In genomic region chr4:123856689-123857545, GRCh38 we compare ENCODE assay signal across 1 cellular context.
TF ChIP-seq lines count a peak whose summit lies in the region.

No MANE protein-coding gene starts in this region.

TF ChIP-seq in HepG2, 621 proteins besides CTCF, POLR2A, EP300 and RAD21 (continued from another document and continues in another):
- TF ChIP-seq ZNF691 (CRISPR knock-in tag; IDR thresholded peaks at IDR 0.05; ENCODE audit: borderline replicate concordance, low read depth) = no peak
- peak; percentile 96 for TF ChIP-seq ELF3 (CRISPR knock-in tag; IDR thresholded peaks at IDR 0.05)
- 0 out of 2 replicates have a peak, but pooled peaks have one; percentile 25 for TF ChIP-seq RFXAP (CRISPR knock-in tag; IDR thresholded peaks at IDR 0.05; ENCODE audit: borderline replicate concordance)
- no peak for TF ChIP-seq U2AF1 (optimal IDR thresholded peaks at IDR 0.05; ENCODE audit: low read depth, low read length)
- TF ChIP-seq HINFP (CRISPR knock-in tag; IDR thresholded peaks at IDR 0.05; ENCODE audit: low read depth) = no peak
- no peak for TF ChIP-seq NR2F1 (CRISPR knock-in tag; IDR thresholded peaks at IDR 0.05)
- peak; percentile 51 for TF ChIP-seq ZFY (CRISPR knock-in tag; IDR thresholded peaks at IDR 0.05)
- peak; percentile 68 for TF ChIP-seq MAX (IDR thresholded peaks at IDR 0.05)
- TF ChIP-seq PBX3 (CRISPR knock-in tag; IDR thresholded peaks at IDR 0.05; ENCODE audit: borderline replicate concordance) = no peak
- TF ChIP-seq ARID3A (IDR thresholded peaks at IDR 0.05; ENCODE audit: low read depth, low read length) = peak; percentile 67
- TF ChIP-seq ZNF503 (CRISPR knock-in tag; IDR thresholded peaks at IDR 0.05) = peak; percentile 88
- TF ChIP-seq PBX2 (CRISPR knock-in tag; IDR thresholded peaks at IDR 0.05) = no peak
- TF ChIP-seq ZSCAN5A (CRISPR knock-in tag; IDR thresholded peaks at IDR 0.05; ENCODE audit: borderline replicate concordance) = no peak
- TF ChIP-seq THAP7 (CRISPR knock-in tag; IDR thresholded peaks at IDR 0.05) = no peak
- no peak for TF ChIP-seq ZNF234 (CRISPR knock-in tag; conservative IDR thresholded peaks at IDR 0.05)
- no peak for TF ChIP-seq SMARCC2 (IDR thresholded peaks at IDR 0.05)
- TF ChIP-seq NFKB2 (CRISPR knock-in tag; IDR thresholded peaks at IDR 0.05; ENCODE audit: borderline replicate concordance) = no peak
- no peak for TF ChIP-seq SNAPC2 (CRISPR knock-in tag; IDR thresholded peaks at IDR 0.05)
- no peak for TF ChIP-seq ZKSCAN5 (CRISPR knock-in tag; IDR thresholded peaks at IDR 0.05)
- TF ChIP-seq WIZ (CRISPR knock-in tag; IDR thresholded peaks at IDR 0.05) = no peak; the same call in 1 of the 2 replicates
- TF ChIP-seq SOX5 (CRISPR knock-in tag; IDR thresholded peaks at IDR 0.05; ENCODE audit: borderline replicate concordance) = peak; percentile 81
- TF ChIP-seq ZNF180 (CRISPR knock-in tag; IDR thresholded peaks at IDR 0.05; ENCODE audit: borderline replicate concordance, low read depth) = no peak
- TF ChIP-seq RFX5 (IDR thresholded peaks at IDR 0.05; ENCODE audit: low read depth, low read length) = no peak
- no peak for TF ChIP-seq HIC2 (CRISPR knock-in tag; IDR thresholded peaks at IDR 0.05; ENCODE audit: low read depth)
- TF ChIP-seq ZNF251 (CRISPR knock-in tag; IDR thresholded peaks at IDR 0.05) = no peak
- TF ChIP-seq TFE3 (CRISPR knock-in tag; IDR thresholded peaks at IDR 0.05) = peak; percentile 60
- peak; percentile 20; the same call in 1 of the 2 replicates for TF ChIP-seq SIX4 (CRISPR knock-in tag; IDR thresholded peaks at IDR 0.05)
- TF ChIP-seq ZNF550 (CRISPR knock-in tag; IDR thresholded peaks at IDR 0.05; ENCODE audit: borderline replicate concordance) = no peak
- TF ChIP-seq TIGD3 (CRISPR knock-in tag; IDR thresholded peaks at IDR 0.05; ENCODE audit: borderline replicate concordance) = no peak
- TF ChIP-seq ZNF674 (CRISPR knock-in tag; IDR thresholded peaks at IDR 0.05; ENCODE audit: low read depth) = no peak
- no peak for TF ChIP-seq ZNF777 (CRISPR knock-in tag; IDR thresholded peaks at IDR 0.05)
- no peak for TF ChIP-seq BCL3 (CRISPR knock-in tag; IDR thresholded peaks at IDR 0.05)
- TF ChIP-seq FLYWCH1 (CRISPR knock-in tag; IDR thresholded peaks at IDR 0.05) = no peak
- TF ChIP-seq FOXM1 (CRISPR knock-in tag; IDR thresholded peaks at IDR 0.05) = no peak
- no peak; the same call in 1 of the 2 replicates for TF ChIP-seq HOXA5 (CRISPR knock-in tag; IDR thresholded peaks at IDR 0.05)
- no peak for TF ChIP-seq PAF1 (CRISPR knock-in tag; IDR thresholded peaks at IDR 0.05)
- no peak for TF ChIP-seq DRAP1 (CRISPR knock-in tag; IDR thresholded peaks at IDR 0.05)
- TF ChIP-seq AHR (CRISPR knock-in tag; IDR thresholded peaks at IDR 0.05) = 0 out of 2 replicates have a peak, but pooled peaks have one; percentile 32
- TF ChIP-seq MAZ (IDR thresholded peaks at IDR 0.05; ENCODE audit: borderline replicate concordance, low read depth, low read length) = no peak
- TF ChIP-seq MAZ (CRISPR knock-in tag; IDR thresholded peaks at IDR 0.05; ENCODE audit: low read depth) = no peak
- no peak for TF ChIP-seq MXI1 (IDR thresholded peaks at IDR 0.05; ENCODE audit: borderline replicate concordance, low read depth, low read length)
- peak; percentile 69 for TF ChIP-seq THRA (CRISPR knock-in tag; IDR thresholded peaks at IDR 0.05; ENCODE audit: borderline replicate concordance)
- no peak for TF ChIP-seq ZNF709 (CRISPR knock-in tag; IDR thresholded peaks at IDR 0.05)
- no peak for TF ChIP-seq PAX8 (CRISPR knock-in tag; IDR thresholded peaks at IDR 0.05; ENCODE audit: borderline replicate concordance)
